In the genomic region with DNA sequence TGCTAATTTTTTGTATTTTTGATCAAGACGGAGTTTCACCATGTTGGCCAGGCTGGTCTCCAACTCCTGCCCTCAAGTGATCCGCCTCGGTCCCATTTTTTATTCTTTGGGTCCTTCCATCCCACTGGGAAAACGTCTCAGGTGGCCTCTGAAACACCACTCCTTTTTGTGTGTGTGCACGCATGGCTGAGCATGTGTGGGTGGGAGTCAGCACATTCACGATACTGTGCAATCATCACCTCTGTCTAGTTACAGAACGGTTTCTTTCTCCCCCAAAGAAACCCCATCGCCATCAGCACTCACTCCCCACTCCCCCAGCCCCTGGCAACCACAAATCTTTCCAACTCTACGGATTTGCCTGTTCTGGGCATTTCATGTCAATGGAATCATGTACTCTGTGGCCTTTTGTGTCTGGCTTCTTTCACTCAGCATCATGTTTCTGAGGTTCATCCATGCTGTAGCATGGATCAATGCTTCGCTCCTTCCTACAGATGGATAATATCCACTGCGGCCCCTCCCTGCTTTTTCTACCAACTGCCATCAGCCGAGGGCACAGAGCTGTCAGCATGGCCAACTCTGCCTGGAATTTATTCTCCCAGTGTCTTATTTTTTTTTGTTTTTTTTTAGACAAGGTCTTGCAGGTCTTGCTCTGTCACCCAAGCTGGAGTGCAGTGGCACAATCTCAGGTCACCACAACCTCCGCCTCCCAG, we compare ENCODE assay signal across 17 cellular contexts. TPM values are rescaled to one million over a fixed set of nuclear protein-coding genes. Genes with fewer than 3 reads are reported as not detected.
DNase-seq lines count a peak whose midpoint lies in the region; ATAC-seq and TF ChIP-seq lines count a peak whose summit lies in the region.
"Had no signal": no experiment of that assay in that cellular context is flagged by ENCODE, and none has a peak within 500 bp of the region (broad histone marks: within the 10 kb centered on the region; RNA-seq: fewer than 3 reads in every experiment).

No MANE protein-coding gene starts in this region.

- H3K36me3 Mint-ChIP-seq in activated naive CD4-positive, alpha-beta T cell treated with anti-CD3 and anti-CD28 coated beads, Interleukin-2, amount 10 ng/mL, durations not matched to agents 7 days and 5 days = peaks cover 2% of the 10 kb centered on the region
- peaks cover 0 to 5% of the 10 kb centered on the region in 2 donors for H3K36me3 Mint-ChIP-seq in activated naive CD4-positive, alpha-beta T cell treated with anti-CD3 and anti-CD28 coated beads, Interleukin-2, amount 50 U/mL, for 72 hours
- H3K36me3 Mint-ChIP-seq in T-helper 17 cell (ENCODE audit: low read depth) (no peaks in the 10 kb centered on the region), immature natural killer cell (no peaks in the 10 kb centered on the region)

- peak overlapping the region; percentile 64 for H3K4me3 Mint-ChIP-seq in activated naive CD4-positive, alpha-beta T cell treated with anti-CD3 and anti-CD28 coated beads, Interleukin-2, amount 10 ng/mL, durations not matched to agents 7 days and 5 days
- H3K4me3 Mint-ChIP-seq in T-helper 17 cell = peak overlapping the region; percentile 75
- peak overlapping the region; percentile 71 to 82 (median 76) for H3K4me3 Mint-ChIP-seq in immature natural killer cell

- H3K27ac ChIP-seq in thoracic aorta = peak overlapping the region in 1 of 2 donors; percentile 83
- H3K27ac ChIP-seq: SJSA1, WERI-Rb-1 had no signal

- peaks cover 44% of the 10 kb centered on the region for H3K4me1 Mint-ChIP-seq in activated naive CD4-positive, alpha-beta T cell treated with anti-CD3 and anti-CD28 coated beads, Interleukin-2, amount 10 ng/mL, durations not matched to agents 7 days and 5 days
- H3K4me1 Mint-ChIP-seq in T-helper 17 cell = peaks cover 27% of the 10 kb centered on the region
- H3K4me1 Mint-ChIP-seq in immature natural killer cell = peaks cover 31 to 35% of the 10 kb centered on the region in 2 donors

- peaks cover 69% of the 10 kb centered on the region for H3K27me3 Mint-ChIP-seq in activated naive CD4-positive, alpha-beta T cell treated with anti-CD3 and anti-CD28 coated beads, Interleukin-2, amount 10 ng/mL, durations not matched to agents 7 days and 5 days
- H3K27me3 Mint-ChIP-seq in T-helper 17 cell (no peaks in the 10 kb centered on the region), immature natural killer cell (ENCODE audit: low read depth in 3 of 3) (peaks cover 18 to 31% (median 28%) of the 10 kb centered on the region in 3 donors)

- no peaks in the 10 kb centered on the region for H3K9me3 Mint-ChIP-seq in activated naive CD4-positive, alpha-beta T cell treated with anti-CD3 and anti-CD28 coated beads, Interleukin-2, amount 10 ng/mL, durations not matched to agents 7 days and 5 days
- H3K9me3 Mint-ChIP-seq in activated naive CD4-positive, alpha-beta T cell treated with anti-CD3 and anti-CD28 coated beads, Interleukin-2, amount 50 U/mL, for 72 hours = no peaks in the 10 kb centered on the region
- H3K9me3 Mint-ChIP-seq in immature natural killer cell = no peaks in the 10 kb centered on the region

- peak overlapping the region; percentile 74 for H3K27ac Mint-ChIP-seq in activated naive CD4-positive, alpha-beta T cell treated with anti-CD3 and anti-CD28 coated beads, Interleukin-2, amount 10 ng/mL, durations not matched to agents 7 days and 5 days
- H3K27ac Mint-ChIP-seq in activated naive CD4-positive, alpha-beta T cell treated with anti-CD3 and anti-CD28 coated beads, Interleukin-2, amount 50 U/mL, for 72 hours = peak overlapping the region in 1 of 2 donors; percentile 60
- H3K27ac Mint-ChIP-seq in T-helper 17 cell = peak overlapping the region; percentile 34
- peak overlapping the region in 5 of 6 donors; percentile 69 to 85 (median 81) for H3K27ac Mint-ChIP-seq in immature natural killer cell

- peak overlapping the region; percentile 97 for H3K4me3 ChIP-seq in thoracic aorta

- H3K9me3 ChIP-seq in T-helper 17 cell (ENCODE audit: control insufficient read depth, low read length, poor library complexity, severe bottlenecking) = no peaks in the 10 kb centered on the region
- H3K9me3 ChIP-seq in thoracic aorta = no peaks in the 10 kb centered on the region
- H3K9me3 ChIP-seq: esophagus squamous epithelium, SJSA1 had no signal

- CTCF ChIA-PET in activated naive CD4-positive, alpha-beta T cell treated with anti-CD3 and anti-CD28 coated beads, Interleukin-2, amount 10 ng/mL, durations not matched to agents 7 days and 5 days (lab: Charles Lee) = interaction anchor here (0.7 kb wide), 1 partner anchor 10 kb away, joined by 3 read pairs; the partner anchor contains the start of gene F2RL3

- H3K4me1 ChIP-seq in thoracic aorta (ENCODE audit: control insufficient read depth in 1 of 2, low read depth in 2 of 2) = peaks cover 3 to 16% of the 10 kb centered on the region in 2 donors

- H3K36me3 ChIP-seq in thoracic aorta = no peaks in the 10 kb centered on the region
- H3K36me3 ChIP-seq: esophagus squamous epithelium, SJSA1, WERI-Rb-1 had no signal

- no peak for TF ChIP-seq CTCF in thoracic aorta (IDR thresholded peaks at IDR 0.05)

- ATAC-seq in activated naive CD4-positive, alpha-beta T cell treated with anti-CD3 and anti-CD28 coated beads, Interleukin-2, amount 50 U/mL, for 72 hours = no peak
- no peak for ATAC-seq in T-helper 17 cell
- no peak for ATAC-seq in thoracic aorta (ENCODE audit: insufficient number of reproducible peaks, low FRiP score, low read depth)

- H3K27me3 ChIP-seq in thoracic aorta (replicated peaks; ENCODE audit: insufficient read depth) = no peaks in the 10 kb centered on the region
- H3K27me3 ChIP-seq: SJSA1 had no signal

- no peak for DNase-seq in activated naive CD4-positive, alpha-beta T cell treated with anti-CD3 and anti-CD28 coated beads, Interleukin-2, amount 10 ng/mL, durations not matched to agents 7 days and 5 days
- DNase-seq in activated naive CD4-positive, alpha-beta T cell treated with anti-CD3 and anti-CD28 coated beads, Interleukin-2, amount 50 U/mL, for 72 hours (ENCODE audit: low spot score in 2 of 2) = no peak
- no peak for DNase-seq in T-helper 17 cell
- DNase-seq in immature natural killer cell = no peak
- DNase-seq in thoracic aorta (ENCODE audit: low spot score) = no peak
- no peak for DNase-seq in foreskin melanocyte
- DNase-seq in Kasumi-1 (lab: John Stamatoyannopoulos, UW) = no peak
- DNase-seq in DMS79 (lab: John Stamatoyannopoulos, UW) = no peak
- DNase-seq: activated gamma-delta T cell; esophagus squamous epithelium; KBM-7; NCI-H187 treated with DMSO at 0.1 percent for 48 hours; NK-92 treated with Interleukin-12 subunit alpha and Interleukin-12 subunit beta, amount 100 ng/mL, for 24 hours; posterior cingulate gyrus; WERI-Rb-1 had no signal

RNA-seq across cellular contexts. Expression of gene F2RL3, which starts 9.7 kb away (rescaled TPM):
- not detected for total RNA-seq in activated naive CD4-positive, alpha-beta T cell treated with anti-CD3 and anti-CD28 coated beads, Interleukin-2, amount 50 U/mL, for 72 hours
- total RNA-seq in T-helper 17 cell (1 to 10 TPM in 1 of 2 donors, under 1 TPM in 1; 0.07 to 2.7 TPM), thoracic aorta (1 to 10 TPM; 4.9 to 5.4 TPM)
- polyA plus RNA-seq in immature natural killer cell = under 1 TPM in 2 of 3 donors, not detected in 1; 0.48 TPM
- polyA plus RNA-seq: BJ had no signal
